Comparison of ENCODE assay signal across 2 cellular contexts in the genomic region with DNA sequence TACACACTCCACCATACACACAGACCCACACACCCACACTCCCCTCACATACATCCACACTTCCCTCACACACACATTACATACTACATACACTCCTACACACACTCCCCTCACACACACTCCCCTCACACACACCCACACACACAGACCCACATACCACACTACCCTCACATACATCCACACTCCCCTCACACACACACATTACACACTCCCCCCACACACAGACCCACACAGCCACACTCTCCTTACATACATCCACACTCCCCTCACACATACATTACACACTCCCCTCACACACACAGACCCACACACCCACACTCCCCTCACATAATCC.
TF ChIP-seq lines count a peak whose summit lies in the region.

No MANE protein-coding gene starts in this region.

TF ChIP-seq in HEK293, 187 proteins besides CTCF, POLR2A, EP300 and RAD21:
- TF ChIP-seq, protein P1, sequence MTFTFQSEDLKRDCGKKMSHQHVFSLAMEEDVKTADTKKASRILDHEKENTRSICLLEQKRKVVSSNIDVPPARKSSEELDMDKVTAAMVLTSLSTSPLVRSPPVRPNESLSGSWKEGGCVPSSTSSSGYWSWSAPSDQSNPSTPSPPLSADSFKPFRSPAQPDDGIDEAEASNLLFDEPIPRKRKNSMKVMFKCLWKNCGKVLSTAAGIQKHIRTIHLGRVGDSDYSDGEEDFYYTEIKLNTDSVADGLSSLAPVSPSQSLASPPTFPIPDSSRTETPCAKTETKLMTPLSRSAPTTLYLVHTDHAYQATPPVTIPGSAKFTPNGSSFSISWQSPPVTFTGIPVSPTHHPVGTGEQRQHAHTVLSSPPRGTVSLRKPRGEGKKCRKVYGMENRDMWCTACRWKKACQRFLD (tag by site-specific recombination; IDR thresholded peaks at IDR 0.05): no peak
- TF ChIP-seq ZFHX2 (tag by site-specific recombination; conservative IDR thresholded peaks at IDR 0.05) (peak; percentile 92), ZNF175 (tag by site-specific recombination; IDR thresholded peaks at IDR 0.05) (no peak), GLIS2 (tag by site-specific recombination; IDR thresholded peaks at IDR 0.05) (no peak), SP3 (tag by site-specific recombination; IDR thresholded peaks at IDR 0.05) (no peak), ZNF184 (tag by site-specific recombination; IDR thresholded peaks at IDR 0.05) (no peak), ZNF16 (tag by site-specific recombination; IDR thresholded peaks at IDR 0.05; ENCODE audit: low read depth) (no peak), WT1 (tag by site-specific recombination; IDR thresholded peaks at IDR 0.05) (no peak), PRDM1 (tag by site-specific recombination; IDR thresholded peaks at IDR 0.05) (no peak), ZNF629 (tag by site-specific recombination; IDR thresholded peaks at IDR 0.05) (no peak), ZNF146 (tag by site-specific recombination; IDR thresholded peaks at IDR 0.05) (no peak), ZNF510 (tag by site-specific recombination; IDR thresholded peaks at IDR 0.05; ENCODE audit: insufficient replicate concordance) (no peak), ZNF248 (tag by site-specific recombination; IDR thresholded peaks at IDR 0.05) (no peak), ZXDB (tag by site-specific recombination; IDR thresholded peaks at IDR 0.05) (no peak), EGR2 (tag by site-specific recombination; IDR thresholded peaks at IDR 0.05; ENCODE audit: low read depth) (peak; percentile 86)
- TF ChIP-seq, protein P2, sequence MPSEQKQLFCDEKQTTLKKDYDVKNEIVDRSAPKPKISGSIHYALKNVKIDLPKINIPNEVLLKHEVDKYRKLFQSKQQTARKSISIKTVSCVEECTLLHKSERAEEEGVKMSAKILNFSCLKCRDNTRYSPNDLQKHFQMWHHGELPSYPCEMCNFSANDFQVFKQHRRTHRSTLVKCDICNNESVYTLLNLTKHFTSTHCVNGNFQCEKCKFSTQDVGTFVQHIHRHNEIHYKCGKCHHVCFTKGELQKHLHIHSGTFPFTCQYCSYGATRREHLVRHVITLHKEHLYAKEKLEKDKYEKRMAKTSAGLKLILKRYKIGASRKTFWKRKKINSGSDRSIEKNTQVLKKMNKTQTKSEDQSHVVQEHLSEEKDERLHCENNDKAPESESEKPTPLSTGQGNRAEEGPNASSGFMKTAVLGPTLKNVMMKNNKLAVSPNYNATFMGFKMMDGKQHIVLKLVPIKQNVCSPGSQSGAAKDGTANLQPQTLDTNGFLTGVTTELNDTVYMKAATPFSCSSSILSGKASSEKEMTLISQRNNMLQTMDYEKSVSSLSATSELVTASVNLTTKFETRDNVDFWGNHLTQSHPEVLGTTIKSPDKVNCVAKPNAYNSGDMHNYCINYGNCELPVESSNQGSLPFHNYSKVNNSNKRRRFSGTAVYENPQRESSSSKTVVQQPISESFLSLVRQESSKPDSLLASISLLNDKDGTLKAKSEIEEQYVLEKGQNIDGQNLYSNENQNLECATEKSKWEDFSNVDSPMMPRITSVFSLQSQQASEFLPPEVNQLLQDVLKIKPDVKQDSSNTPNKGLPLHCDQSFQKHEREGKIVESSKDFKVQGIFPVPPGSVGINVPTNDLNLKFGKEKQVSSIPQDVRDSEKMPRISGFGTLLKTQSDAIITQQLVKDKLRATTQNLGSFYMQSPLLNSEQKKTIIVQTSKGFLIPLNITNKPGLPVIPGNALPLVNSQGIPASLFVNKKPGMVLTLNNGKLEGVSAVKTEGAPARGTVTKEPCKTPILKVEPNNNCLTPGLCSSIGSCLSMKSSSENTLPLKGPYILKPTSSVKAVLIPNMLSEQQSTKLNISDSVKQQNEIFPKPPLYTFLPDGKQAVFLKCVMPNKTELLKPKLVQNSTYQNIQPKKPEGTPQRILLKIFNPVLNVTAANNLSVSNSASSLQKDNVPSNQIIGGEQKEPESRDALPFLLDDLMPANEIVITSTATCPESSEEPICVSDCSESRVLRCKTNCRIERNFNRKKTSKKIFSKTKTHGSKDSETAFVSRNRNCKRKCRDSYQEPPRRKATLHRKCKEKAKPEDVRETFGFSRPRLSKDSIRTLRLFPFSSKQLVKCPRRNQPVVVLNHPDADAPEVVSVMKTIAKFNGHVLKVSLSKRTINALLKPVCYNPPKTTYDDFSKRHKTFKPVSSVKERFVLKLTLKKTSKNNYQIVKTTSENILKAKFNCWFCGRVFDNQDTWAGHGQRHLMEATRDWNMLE (tag by site-specific recombination; conservative IDR thresholded peaks at IDR 0.05; ENCODE audit: low read depth): no peak

TF ChIP-seq in H1, 55 proteins besides CTCF, POLR2A, EP300 and RAD21:
- TF ChIP-seq SAP30 (IDR thresholded peaks at IDR 0.05; ENCODE audit: insufficient read depth, insufficient replicate concordance, low read length): no peak
- TF ChIP-seq CBX5 (IDR thresholded peaks at IDR 0.05; ENCODE audit: low read depth, low read length): no peak
- TF ChIP-seq, protein P3, sequence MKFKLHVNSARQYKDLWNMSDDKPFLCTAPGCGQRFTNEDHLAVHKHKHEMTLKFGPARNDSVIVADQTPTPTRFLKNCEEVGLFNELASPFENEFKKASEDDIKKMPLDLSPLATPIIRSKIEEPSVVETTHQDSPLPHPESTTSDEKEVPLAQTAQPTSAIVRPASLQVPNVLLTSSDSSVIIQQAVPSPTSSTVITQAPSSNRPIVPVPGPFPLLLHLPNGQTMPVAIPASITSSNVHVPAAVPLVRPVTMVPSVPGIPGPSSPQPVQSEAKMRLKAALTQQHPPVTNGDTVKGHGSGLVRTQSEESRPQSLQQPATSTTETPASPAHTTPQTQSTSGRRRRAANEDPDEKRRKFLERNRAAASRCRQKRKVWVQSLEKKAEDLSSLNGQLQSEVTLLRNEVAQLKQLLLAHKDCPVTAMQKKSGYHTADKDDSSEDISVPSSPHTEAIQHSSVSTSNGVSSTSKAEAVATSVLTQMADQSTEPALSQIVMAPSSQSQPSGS (IDR thresholded peaks at IDR 0.05; ENCODE audit: low read length): no peak
- TF ChIP-seq, protein P4, sequence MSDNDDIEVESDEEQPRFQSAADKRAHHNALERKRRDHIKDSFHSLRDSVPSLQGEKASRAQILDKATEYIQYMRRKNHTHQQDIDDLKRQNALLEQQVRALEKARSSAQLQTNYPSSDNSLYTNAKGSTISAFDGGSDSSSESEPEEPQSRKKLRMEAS (IDR thresholded peaks at IDR 0.05): no peak
- TF ChIP-seq SUZ12 (IDR thresholded peaks at IDR 0.05; ENCODE audit: low read length): no peak
- TF ChIP-seq, protein P5, sequence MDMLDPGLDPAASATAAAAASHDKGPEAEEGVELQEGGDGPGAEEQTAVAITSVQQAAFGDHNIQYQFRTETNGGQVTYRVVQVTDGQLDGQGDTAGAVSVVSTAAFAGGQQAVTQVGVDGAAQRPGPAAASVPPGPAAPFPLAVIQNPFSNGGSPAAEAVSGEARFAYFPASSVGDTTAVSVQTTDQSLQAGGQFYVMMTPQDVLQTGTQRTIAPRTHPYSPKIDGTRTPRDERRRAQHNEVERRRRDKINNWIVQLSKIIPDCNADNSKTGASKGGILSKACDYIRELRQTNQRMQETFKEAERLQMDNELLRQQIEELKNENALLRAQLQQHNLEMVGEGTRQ (IDR thresholded peaks at IDR 0.05; ENCODE audit: low read length): no peak
- TF ChIP-seq EZH2 (IDR thresholded peaks at IDR 0.05; ENCODE audit: low read depth, low read length, severe bottlenecking): no peak
- TF ChIP-seq SIX5 (IDR thresholded peaks at IDR 0.05; ENCODE audit: low read depth, low read length): no peak
- TF ChIP-seq FOSL1 (IDR thresholded peaks at IDR 0.05; ENCODE audit: insufficient read depth, low read depth, low read length): no peak
- TF ChIP-seq EGR1 (IDR thresholded peaks at IDR 0.05; ENCODE audit: borderline replicate concordance, low read depth, low read length): no peak
- no peak for TF ChIP-seq BCL11A (IDR thresholded peaks at IDR 0.05; ENCODE audit: low read depth in 2 of 2, low read length in 2 of 2)
- TF ChIP-seq CBX8 (IDR thresholded peaks at IDR 0.05; ENCODE audit: borderline replicate concordance, low read depth, low read length): no peak
- TF ChIP-seq SP2 (IDR thresholded peaks at IDR 0.05; ENCODE audit: low read length): no peak
- TF ChIP-seq, protein P6, sequence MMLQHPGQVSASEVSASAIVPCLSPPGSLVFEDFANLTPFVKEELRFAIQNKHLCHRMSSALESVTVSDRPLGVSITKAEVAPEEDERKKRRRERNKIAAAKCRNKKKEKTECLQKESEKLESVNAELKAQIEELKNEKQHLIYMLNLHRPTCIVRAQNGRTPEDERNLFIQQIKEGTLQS (IDR thresholded peaks at IDR 0.05; ENCODE audit: insufficient read depth, low read depth, low read length): no peak
- no peak for TF ChIP-seq TCF12 (IDR thresholded peaks at IDR 0.05; ENCODE audit: low read depth, low read length)
- TF ChIP-seq HDAC2 (IDR thresholded peaks at IDR 0.05; ENCODE audit: borderline replicate concordance in 1 of 2, low read depth in 2 of 2, low read length in 2 of 2): no peak
